In genomic region chr2:113195923-113196501, GRCh38 we compare ENCODE assay signal across 19 cellular contexts. TPM values are rescaled to one million over a fixed set of nuclear protein-coding genes. Genes with fewer than 3 reads are reported as not detected.
A peak's percentile ranks its signal among the peaks of the same experiment; 100 is the strongest.
DNase-seq lines count a peak whose midpoint lies in the region; ATAC-seq and TF ChIP-seq lines count a peak whose summit lies in the region.
"Had no signal": no experiment of that assay in that cellular context is flagged by ENCODE, and none has a peak within 500 bp of the region (broad histone marks: within the 10 kb centered on the region; RNA-seq: fewer than 3 reads in every experiment).

No MANE protein-coding gene starts in this region.

- H3K36me3 ChIP-seq in A673 (ENCODE audit: insufficient read depth, low read length, poor library complexity, severe bottlenecking), result no peaks in the 10 kb centered on the region
- H3K36me3 ChIP-seq in tibial nerve, result no peaks in the 10 kb centered on the region
- H3K36me3 ChIP-seq: MG63, SJSA1 had no signal

- CTCF ChIA-PET in activated naive CD4-positive, alpha-beta T cell treated with anti-CD3 and anti-CD28 coated beads, Interleukin-2, amount 10 ng/mL, durations not matched to agents 7 days and 5 days (lab: Charles Lee), result interaction anchor here (0.7 to 10.2 kb wide), 7 partner anchors 14 to 116 kb away, joined by 3 to 209 read pairs (median 45); partner anchors contain the start of gene PSD4
- CTCF ChIA-PET in A673 (lab: Charles Lee), result no interaction called here

- no peak for TF ChIP-seq POLR2A in tibial nerve (IDR thresholded peaks at IDR 0.05)

- no peak overlapping the region for H3K4me3 Mint-ChIP-seq in activated naive CD4-positive, alpha-beta T cell treated with anti-CD3 and anti-CD28 coated beads, Interleukin-2, amount 10 ng/mL, durations not matched to agents 7 days and 5 days
- H3K4me3 Mint-ChIP-seq in activated naive CD8-positive, alpha-beta T cell, result no peak overlapping the region
- H3K4me3 Mint-ChIP-seq in naive B cell, result peak overlapping the region in 2 of 8 donors; percentile 7 to 74
- H3K4me3 Mint-ChIP-seq: endodermal cell had no signal

- H3K27me3 Mint-ChIP-seq in activated naive CD4-positive, alpha-beta T cell treated with anti-CD3 and anti-CD28 coated beads, Interleukin-2, amount 10 ng/mL, durations not matched to agents 7 days and 5 days, result no peaks in the 10 kb centered on the region
- H3K27me3 Mint-ChIP-seq in activated naive CD8-positive, alpha-beta T cell, result no peaks in the 10 kb centered on the region
- H3K27me3 Mint-ChIP-seq in naive B cell, result no peaks in the 10 kb centered on the region

- 90 to 92% methylated on average over 11 of the region's 11 CpGs for WGBS in tibial nerve, 2 donors

- H3K4me1 ChIP-seq in A673 (ENCODE audit: insufficient read depth, low read length, poor library complexity, severe bottlenecking), result no peaks in the 10 kb centered on the region
- peaks cover 0 to 28% (median 4%) of the 10 kb centered on the region in 4 donors for H3K4me1 ChIP-seq in tibial nerve

- H3K27me3 ChIP-seq in A673 (replicated peaks; ENCODE audit: insufficient read depth, low read depth, low read length, poor library complexity) (no peaks in the 10 kb centered on the region), tibial nerve (no peaks in the 10 kb centered on the region)
- H3K27me3 ChIP-seq: MG63, SJSA1, transverse colon had no signal

- no TSS peak for BruUV-seq in A673 (replicated peaks; lab: Mats Ljungman, UMichigan)

- TF ChIP-seq CTCF in A673 (conservative IDR thresholded peaks at IDR 0.05; ENCODE audit: low read depth, low read length), result no peak
- TF ChIP-seq CTCF in omental fat pad (IDR thresholded peaks at IDR 0.05), result no peak
- no peak for TF ChIP-seq CTCF in tibial nerve (IDR thresholded peaks at IDR 0.05)

- DNase-seq in activated naive CD4-positive, alpha-beta T cell treated with anti-CD3 and anti-CD28 coated beads, Interleukin-2, amount 10 ng/mL, durations not matched to agents 7 days and 5 days, result no peak
- no peak for DNase-seq in activated naive CD4-positive, alpha-beta T cell (lab: John Stamatoyannopoulos, UW)
- DNase-seq in naive B cell (no peak), A673 (ENCODE audit: low spot score) (no peak), omental fat pad (ENCODE audit: low spot score) (no peak), retina (no peak), tibial nerve (ENCODE audit: low spot score in 2 of 2) (no peak)
- DNase-seq: activated T-cell treated with anti-CD3 and anti-CD28 coated beads for 4 hours, COR-L47, endodermal cell, H7, islet precursor cell, MG63, NCI-H146, NCI-H82, PC-9, transverse colon had no signal

- peaks cover 79% of the 10 kb centered on the region for H3K36me3 Mint-ChIP-seq in activated naive CD4-positive, alpha-beta T cell treated with anti-CD3 and anti-CD28 coated beads, Interleukin-2, amount 10 ng/mL, durations not matched to agents 7 days and 5 days
- H3K36me3 Mint-ChIP-seq in activated naive CD8-positive, alpha-beta T cell, result peaks cover 5% of the 10 kb centered on the region
- H3K36me3 Mint-ChIP-seq in naive B cell, result peaks cover 0 to 25% of the 10 kb centered on the region in 2 donors

- H3K9me3 ChIP-seq in A673 (ENCODE audit: low read depth, low read length, poor library complexity, severe bottlenecking) (no peaks in the 10 kb centered on the region), tibial nerve (no peaks in the 10 kb centered on the region)
- H3K9me3 ChIP-seq: MG63, SJSA1, transverse colon had no signal

- TF ChIP-seq EP300 in tibial nerve (IDR thresholded peaks at IDR 0.05), result no peak

- H3K27ac ChIP-seq in A673 (ENCODE audit: low read depth, low read length, poor library complexity, severe bottlenecking) (no peak overlapping the region), tibial nerve (no peak overlapping the region)
- H3K27ac ChIP-seq: PC-9, SJSA1, transverse colon had no signal

- peaks cover 63% of the 10 kb centered on the region for H3K4me1 Mint-ChIP-seq in activated naive CD4-positive, alpha-beta T cell treated with anti-CD3 and anti-CD28 coated beads, Interleukin-2, amount 10 ng/mL, durations not matched to agents 7 days and 5 days
- H3K4me1 Mint-ChIP-seq in activated naive CD8-positive, alpha-beta T cell (ENCODE audit: low read depth), result peaks cover 41% of the 10 kb centered on the region
- peaks cover 16 to 39% (median 21%) of the 10 kb centered on the region in 3 donors for H3K4me1 Mint-ChIP-seq in naive B cell
- H3K4me1 Mint-ChIP-seq: endodermal cell had no signal

- H3K4me3 ChIP-seq in A673 (ENCODE audit: low read depth, low read length, poor library complexity, severe bottlenecking) (no peak overlapping the region), tibial nerve (no peak overlapping the region)
- H3K4me3 ChIP-seq: MG63, PC-9, SJSA1, transverse colon had no signal

- H3K9me3 Mint-ChIP-seq in activated naive CD4-positive, alpha-beta T cell treated with anti-CD3 and anti-CD28 coated beads, Interleukin-2, amount 10 ng/mL, durations not matched to agents 7 days and 5 days, result no peaks in the 10 kb centered on the region
- H3K9me3 Mint-ChIP-seq in activated naive CD8-positive, alpha-beta T cell (ENCODE audit: low read depth), result no peaks in the 10 kb centered on the region
- H3K9me3 Mint-ChIP-seq in naive B cell, result no peaks in the 10 kb centered on the region
- H3K9me3 Mint-ChIP-seq: endodermal cell had no signal

- no peak for ATAC-seq in naive B cell (ENCODE audit: low read depth in 2 of 2)
- ATAC-seq in omental fat pad (ENCODE audit: low FRiP score), result no peak

- POLR2A ChIA-PET in A673 (lab: Charles Lee; ENCODE audit: low non-redundant PET), result no interaction called here

- peak overlapping the region; percentile 80 for H3K27ac Mint-ChIP-seq in activated naive CD4-positive, alpha-beta T cell treated with anti-CD3 and anti-CD28 coated beads, Interleukin-2, amount 10 ng/mL, durations not matched to agents 7 days and 5 days
- H3K27ac Mint-ChIP-seq in activated naive CD8-positive, alpha-beta T cell, result peak overlapping the region; percentile 7
- H3K27ac Mint-ChIP-seq in naive B cell, result peak overlapping the region in 4 of 6 donors; percentile 40 to 84 (median 54)
- H3K27ac Mint-ChIP-seq: endodermal cell had no signal

- intact Hi-C loops in A673 (cut with micrococcal nuclease; ENCODE audit: unreplicated experiment), result no loop called here

RNA-seq across cellular contexts. Expression of gene PSD4, which starts 22.2 kb away (rescaled TPM):
- 10 to 100 TPM; 16.2 to 47.5 (median 29.1) TPM for polyA plus RNA-seq in naive B cell (ENCODE audit: low read depth in 6 of 6)
- total RNA-seq in A673 (2021), result 0.60 and 1.8 TPM in 2 replicates
- total RNA-seq in omental fat pad, result 10 to 100 TPM in 3 of 4 donors, 1 to 10 TPM in 1; 6.3 to 27.6 (median 13.1) TPM
- 10 to 100 TPM in 3 of 4 donors, 1 to 10 TPM in 1; 8.7 to 20.7 (median 11.3) TPM for total RNA-seq in tibial nerve

Comparison
In these comparisons a context has a peak if more than half of its experiments do, and no peak if none do; other contexts are left out.
1. H3K27ac Mint-ChIP-seq: peak in every context shown above with its lines; median percentile 80 in activated naive CD4-positive, alpha-beta T cell treated with anti-CD3 and anti-CD28 coated beads, Interleukin-2, amount 10 ng/mL, durations not matched to agents 7 days and 5 days; 54 in naive B cell; 7 in activated naive CD8-positive, alpha-beta T cell.